In the genomic region with DNA sequence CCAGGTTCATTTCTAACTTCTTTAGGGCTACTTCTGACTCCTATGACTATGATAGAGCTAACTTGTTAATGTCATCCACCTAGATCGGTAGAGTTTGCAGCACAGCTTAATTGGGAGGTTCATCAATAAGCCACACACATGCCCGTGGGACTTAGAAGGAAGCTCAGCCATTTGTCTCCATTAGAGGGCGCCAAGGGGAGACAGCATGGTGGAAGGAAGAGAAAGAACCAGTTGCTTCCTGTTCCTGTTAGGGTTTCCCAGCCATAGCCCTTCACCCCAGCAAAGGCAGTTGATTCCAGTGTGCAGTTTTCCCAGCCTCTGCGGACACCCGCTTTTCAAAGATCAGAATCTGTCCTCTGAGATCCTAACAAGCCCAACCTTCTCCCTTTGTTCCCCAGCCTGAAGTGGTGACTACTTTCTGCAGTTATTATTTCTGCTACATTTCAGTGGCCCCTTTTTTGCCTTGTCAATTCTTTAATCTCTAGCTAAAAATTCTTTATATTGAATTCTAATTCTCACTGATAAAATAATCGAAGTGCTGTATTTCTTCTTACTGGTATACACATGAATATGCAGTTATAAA, we compare ENCODE assay signal across 8 cellular contexts. TPM values are rescaled to one million over a fixed set of nuclear protein-coding genes. Genes with fewer than 3 reads are reported as not detected.
DNase-seq lines count a peak whose midpoint lies in the region; ATAC-seq, FAIRE-seq and TF ChIP-seq lines count a peak whose summit lies in the region.

No MANE protein-coding gene starts in this region.

- no peaks in the 10 kb centered on the region for H3K9me2 ChIP-seq in DOHH2 (replicated peaks; ENCODE audit: control insufficient read depth, low read length)

- H3K4me2 ChIP-seq in DOHH2 (ENCODE audit: low read length), result no peak overlapping the region

- H3K27me3 ChIP-seq in DOHH2 (ENCODE audit: control insufficient read depth, low read length), result 0 out of 2 replicates have a peak, but pooled peaks cover 2% of the 10 kb centered on the region
- H3K27me3 ChIP-seq in left ventricle myocardium inferior (ENCODE audit: low read depth), result no peaks in the 10 kb centered on the region
- H3K27me3 ChIP-seq in small intestine (ENCODE audit: control insufficient read depth in 2 of 2, insufficient read depth in 2 of 2, low read length in 2 of 2), result no peaks in the 10 kb centered on the region

- 52 to 60% (median 59%) methylated on average over 6 of the region's 6 CpGs for WGBS in small intestine, 3 donors

- no peak overlapping the region for H3K27ac Mint-ChIP-seq in activated naive CD4-positive, alpha-beta T cell treated with anti-CD3 and anti-CD28 coated beads, Interleukin-2, amount 50 U/mL, for 72 hours

- H3K9me3 ChIP-seq in DOHH2 (ENCODE audit: control insufficient read depth, insufficient read depth, low read length) (no peaks in the 10 kb centered on the region), left ventricle myocardium inferior (replicated peaks) (no peaks in the 10 kb centered on the region), small intestine (ENCODE audit: control insufficient read depth, low read depth) (no peaks in the 10 kb centered on the region)

- no peaks in the 10 kb centered on the region for H3K36me3 Mint-ChIP-seq in activated naive CD4-positive, alpha-beta T cell treated with anti-CD3 and anti-CD28 coated beads, Interleukin-2, amount 50 U/mL, for 72 hours

- DNase-seq in H4 (ENCODE audit: low spot score), result peak; percentile 84
- peak; percentile 90 for DNase-seq in MV-4-11 (lab: John Stamatoyannopoulos, UW)
- peak in 1 of 2 donors; percentile 70 for DNase-seq in activated naive CD4-positive, alpha-beta T cell treated with anti-CD3 and anti-CD28 coated beads, Interleukin-2, amount 50 U/mL, for 72 hours (ENCODE audit: low spot score in 2 of 2)
- peak; percentile 44 for DNase-seq in left ventricle myocardium inferior
- DNase-seq in small intestine, result peak; percentile 86
- DNase-seq in OCI-M2 (lab: John Stamatoyannopoulos, UW; ENCODE audit: unreplicated experiment), result no peak

- H3F3A ChIP-seq in DOHH2 (ENCODE audit: control insufficient read depth, insufficient read depth), result no peaks in the 10 kb centered on the region

- intact Hi-C loops in left ventricle myocardium inferior (cut with micrococcal nuclease), result no loop called here

- no peak overlapping the region for H3K4me3 ChIP-seq in DOHH2 (ENCODE audit: low read length)
- no peak overlapping the region for H3K4me3 ChIP-seq in left ventricle myocardium inferior
- no peak overlapping the region for H3K4me3 ChIP-seq in small intestine (ENCODE audit: low read depth in 1 of 2, low read length in 2 of 2)

- FAIRE-seq in small intestine (lab: Jason Lieb, UNC), result no peak

- TF ChIP-seq CTCF in DOHH2 (IDR thresholded peaks at IDR 0.05; ENCODE audit: low read depth, low read length, poor library complexity, severe bottlenecking) (peak; percentile 80), left ventricle myocardium inferior (IDR thresholded peaks at IDR 0.05; ENCODE audit: borderline replicate concordance) (peak; percentile 72)

- H3K27ac ChIP-seq in DOHH2 (ENCODE audit: low read depth, low read length) (no peak overlapping the region), left ventricle myocardium inferior (replicated peaks) (no peak overlapping the region), small intestine (ENCODE audit: low read depth in 1 of 2, low read length in 1 of 2) (no peak overlapping the region)

- H4K20me1 ChIP-seq in DOHH2 (ENCODE audit: control insufficient read depth, insufficient read depth, low read depth, low read length), result no peaks in the 10 kb centered on the region

- H3K4me1 ChIP-seq in DOHH2 (ENCODE audit: control insufficient read depth, low read length), result 0 out of 2 replicates have a peak, but pooled peaks cover 5% of the 10 kb centered on the region
- peaks cover 17% of the 10 kb centered on the region for H3K4me1 ChIP-seq in left ventricle myocardium inferior
- H3K4me1 ChIP-seq in small intestine (ENCODE audit: control insufficient read depth in 2 of 2, insufficient read depth in 1 of 2, low read depth in 1 of 2, low read length in 1 of 2), result no peaks in the 10 kb centered on the region

- H3K9me3 Mint-ChIP-seq in activated naive CD4-positive, alpha-beta T cell treated with anti-CD3 and anti-CD28 coated beads, Interleukin-2, amount 50 U/mL, for 72 hours, result peaks cover 0 to 8% of the 10 kb centered on the region in 2 donors

- ATAC-seq in SK-N-SH treated with all-trans-retinoic acid at 6 μM for 48 hours, result peak; percentile 91
- peak; percentile 76 to 79 for ATAC-seq in activated naive CD4-positive, alpha-beta T cell treated with anti-CD3 and anti-CD28 coated beads, Interleukin-2, amount 50 U/mL, for 72 hours

- H3K79me2 ChIP-seq in DOHH2 (ENCODE audit: control insufficient read depth, low read length), result no peaks in the 10 kb centered on the region

- H3K36me3 ChIP-seq in DOHH2 (ENCODE audit: control insufficient read depth, low read length) (no peaks in the 10 kb centered on the region), left ventricle myocardium inferior (no peaks in the 10 kb centered on the region), small intestine (ENCODE audit: control insufficient read depth in 2 of 2, insufficient read depth in 2 of 2, low read length in 2 of 2) (no peaks in the 10 kb centered on the region)

TF ChIP-seq in SK-N-SH treated with all-trans-retinoic acid at 6 μM for 48 hours, 23 proteins besides CTCF, POLR2A, EP300 and RAD21 (continues in another document):
- TF ChIP-seq, protein P1, sequence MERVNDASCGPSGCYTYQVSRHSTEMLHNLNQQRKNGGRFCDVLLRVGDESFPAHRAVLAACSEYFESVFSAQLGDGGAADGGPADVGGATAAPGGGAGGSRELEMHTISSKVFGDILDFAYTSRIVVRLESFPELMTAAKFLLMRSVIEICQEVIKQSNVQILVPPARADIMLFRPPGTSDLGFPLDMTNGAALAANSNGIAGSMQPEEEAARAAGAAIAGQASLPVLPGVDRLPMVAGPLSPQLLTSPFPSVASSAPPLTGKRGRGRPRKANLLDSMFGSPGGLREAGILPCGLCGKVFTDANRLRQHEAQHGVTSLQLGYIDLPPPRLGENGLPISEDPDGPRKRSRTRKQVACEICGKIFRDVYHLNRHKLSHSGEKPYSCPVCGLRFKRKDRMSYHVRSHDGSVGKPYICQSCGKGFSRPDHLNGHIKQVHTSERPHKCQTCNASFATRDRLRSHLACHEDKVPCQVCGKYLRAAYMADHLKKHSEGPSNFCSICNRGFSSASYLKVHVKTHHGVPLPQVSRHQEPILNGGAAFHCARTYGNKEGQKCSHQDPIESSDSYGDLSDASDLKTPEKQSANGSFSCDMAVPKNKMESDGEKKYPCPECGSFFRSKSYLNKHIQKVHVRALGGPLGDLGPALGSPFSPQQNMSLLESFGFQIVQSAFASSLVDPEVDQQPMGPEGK (CRISPR knock-in tag; IDR thresholded peaks at IDR 0.05; ENCODE audit: borderline replicate concordance), result no peak
- no peak for TF ChIP-seq RARB (CRISPR knock-in tag; IDR thresholded peaks at IDR 0.05)
- TF ChIP-seq, protein P2, sequence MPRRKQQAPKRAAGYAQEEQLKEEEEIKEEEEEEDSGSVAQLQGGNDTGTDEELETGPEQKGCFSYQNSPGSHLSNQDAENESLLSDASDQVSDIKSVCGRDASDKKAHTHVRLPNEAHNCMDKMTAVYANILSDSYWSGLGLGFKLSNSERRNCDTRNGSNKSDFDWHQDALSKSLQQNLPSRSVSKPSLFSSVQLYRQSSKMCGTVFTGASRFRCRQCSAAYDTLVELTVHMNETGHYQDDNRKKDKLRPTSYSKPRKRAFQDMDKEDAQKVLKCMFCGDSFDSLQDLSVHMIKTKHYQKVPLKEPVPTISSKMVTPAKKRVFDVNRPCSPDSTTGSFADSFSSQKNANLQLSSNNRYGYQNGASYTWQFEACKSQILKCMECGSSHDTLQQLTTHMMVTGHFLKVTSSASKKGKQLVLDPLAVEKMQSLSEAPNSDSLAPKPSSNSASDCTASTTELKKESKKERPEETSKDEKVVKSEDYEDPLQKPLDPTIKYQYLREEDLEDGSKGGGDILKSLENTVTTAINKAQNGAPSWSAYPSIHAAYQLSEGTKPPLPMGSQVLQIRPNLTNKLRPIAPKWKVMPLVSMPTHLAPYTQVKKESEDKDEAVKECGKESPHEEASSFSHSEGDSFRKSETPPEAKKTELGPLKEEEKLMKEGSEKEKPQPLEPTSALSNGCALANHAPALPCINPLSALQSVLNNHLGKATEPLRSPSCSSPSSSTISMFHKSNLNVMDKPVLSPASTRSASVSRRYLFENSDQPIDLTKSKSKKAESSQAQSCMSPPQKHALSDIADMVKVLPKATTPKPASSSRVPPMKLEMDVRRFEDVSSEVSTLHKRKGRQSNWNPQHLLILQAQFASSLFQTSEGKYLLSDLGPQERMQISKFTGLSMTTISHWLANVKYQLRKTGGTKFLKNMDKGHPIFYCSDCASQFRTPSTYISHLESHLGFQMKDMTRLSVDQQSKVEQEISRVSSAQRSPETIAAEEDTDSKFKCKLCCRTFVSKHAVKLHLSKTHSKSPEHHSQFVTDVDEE (CRISPR knock-in tag; IDR thresholded peaks at IDR 0.05), result no peak
- TF ChIP-seq, protein P3, sequence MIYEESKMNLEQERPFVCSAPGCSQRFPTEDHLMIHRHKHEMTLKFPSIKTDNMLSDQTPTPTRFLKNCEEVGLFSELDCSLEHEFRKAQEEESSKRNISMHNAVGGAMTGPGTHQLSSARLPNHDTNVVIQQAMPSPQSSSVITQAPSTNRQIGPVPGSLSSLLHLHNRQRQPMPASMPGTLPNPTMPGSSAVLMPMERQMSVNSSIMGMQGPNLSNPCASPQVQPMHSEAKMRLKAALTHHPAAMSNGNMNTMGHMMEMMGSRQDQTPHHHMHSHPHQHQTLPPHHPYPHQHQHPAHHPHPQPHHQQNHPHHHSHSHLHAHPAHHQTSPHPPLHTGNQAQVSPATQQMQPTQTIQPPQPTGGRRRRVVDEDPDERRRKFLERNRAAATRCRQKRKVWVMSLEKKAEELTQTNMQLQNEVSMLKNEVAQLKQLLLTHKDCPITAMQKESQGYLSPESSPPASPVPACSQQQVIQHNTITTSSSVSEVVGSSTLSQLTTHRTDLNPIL (CRISPR knock-in tag; IDR thresholded peaks at IDR 0.05; ENCODE audit: low read depth), result no peak

RNA-seq across cellular contexts. Expression of a gene that starts 30.3 kb away (rescaled TPM):
- total RNA-seq in H4 (2014; rRNA removed; shearing (Covaris generic)), result 28.6 and 30.6 TPM in 2 replicates
- total RNA-seq in activated naive CD4-positive, alpha-beta T cell treated with anti-CD3 and anti-CD28 coated beads, Interleukin-2, amount 50 U/mL, for 72 hours, result 10 to 100 TPM; 25.9 to 29.6 TPM
- total RNA-seq in left ventricle myocardium inferior, result 22.7 TPM
- polyA plus RNA-seq in small intestine, result 10 to 100 TPM; 26.1 to 49.9 (median 28.4) TPM

RNA-seq across cellular contexts. Expression of a gene that starts 30.4 kb away (rescaled TPM):
- 4.6 and 5.6 TPM in 2 replicates for total RNA-seq in H4 (2014; rRNA removed; shearing (Covaris generic))
- total RNA-seq in activated naive CD4-positive, alpha-beta T cell treated with anti-CD3 and anti-CD28 coated beads, Interleukin-2, amount 50 U/mL, for 72 hours, result 10 to 100 TPM in 1 of 2 donors, 1 to 10 TPM in 1; 8.3 to 13.7 TPM
- 2.9 TPM for total RNA-seq in left ventricle myocardium inferior
- 1 to 10 TPM; 2.4 to 4.0 (median 3.5) TPM for polyA plus RNA-seq in small intestine
